ENCODE assay signal across 8 cellular contexts in the genomic region with DNA sequence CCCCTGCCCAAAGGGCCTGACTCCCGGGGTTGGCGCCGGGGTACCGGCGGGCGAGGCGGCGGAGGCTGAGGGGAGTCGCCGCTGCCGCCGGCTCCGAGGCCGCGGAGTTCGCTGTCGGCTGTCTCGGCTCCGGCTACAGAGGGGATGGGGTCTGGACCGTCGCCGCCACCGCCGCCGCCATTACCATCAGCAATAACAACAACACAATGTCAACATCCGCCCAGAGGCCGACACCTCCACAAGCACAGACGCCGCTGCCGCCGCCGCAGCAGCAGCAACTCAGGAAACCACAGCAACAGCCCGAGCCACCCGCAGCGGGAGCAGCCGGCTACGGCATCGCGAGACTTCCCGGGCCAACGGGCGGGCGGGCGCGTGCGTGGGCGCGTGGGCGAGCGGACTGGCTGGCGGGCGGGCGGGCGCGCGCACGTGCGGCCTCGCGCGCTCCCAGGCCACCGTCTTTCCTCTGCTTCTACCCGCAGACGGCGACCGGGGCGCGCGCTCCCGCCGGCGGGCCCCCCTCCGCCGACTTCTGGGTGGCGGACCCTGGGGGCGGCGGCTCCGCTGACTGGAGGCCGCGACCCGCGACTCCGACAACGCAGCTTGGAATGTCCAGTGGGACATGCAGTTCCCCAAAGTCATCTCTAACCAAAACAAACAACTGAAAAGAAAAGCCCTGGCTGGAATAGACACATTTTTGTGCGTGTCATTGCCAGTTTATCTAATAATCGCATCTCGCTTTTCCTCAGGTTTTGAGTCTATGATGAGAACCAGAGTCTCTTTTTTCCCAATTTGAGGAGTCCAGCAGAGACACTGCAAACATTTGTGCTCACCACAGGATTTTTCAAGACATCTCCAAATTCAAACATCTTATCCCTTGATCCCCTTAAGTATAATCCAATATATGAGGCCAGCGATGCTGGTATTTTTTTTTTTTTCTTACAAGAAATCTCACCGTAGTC. TPM values are rescaled to one million over a fixed set of nuclear protein-coding genes. Genes with fewer than 3 reads are reported as not detected.
DNase-seq lines count a peak whose midpoint lies in the region; ATAC-seq, FAIRE-seq and TF ChIP-seq lines count a peak whose summit lies in the region.

Gene CHIC2 (minus strand): TSS at position 289 of the 959 bp plus-strand sequence. CDS start 305 bp downstream, outside the sequence.

- POLR2A ChIA-PET in WTC11 (lab: Charles Lee) = no interaction called here

- H3K27ac ChIP-seq in small intestine (ENCODE audit: low read depth in 1 of 2, low read length in 1 of 2) = peak within 1 kb of the TSS; percentile 92 to 99

- no peaks in the 10 kb centered on the region for H3K36me3 Mint-ChIP-seq in WTC11

- no peaks in the 10 kb centered on the region for H3K9me3 Mint-ChIP-seq in WTC11

- H3K4me1 Mint-ChIP-seq in WTC11 = peaks cover 45% of the 10 kb centered on the region

- peak within 1 kb of the TSS; percentile 85 for H3K4me3 Mint-ChIP-seq in WTC11

- H3K36me3 ChIP-seq in bronchial epithelial cell (ENCODE audit: control insufficient read depth, insufficient read depth, low read length) (no peaks in the 10 kb centered on the region), small intestine (ENCODE audit: control insufficient read depth in 2 of 2, insufficient read depth in 2 of 2, low read length in 2 of 2) (no peaks in the 10 kb centered on the region)

- no peaks in the 10 kb centered on the region for H3K27me3 ChIP-seq in bronchial epithelial cell (ENCODE audit: control insufficient read depth, insufficient read depth, low read length)
- no peaks in the 10 kb centered on the region for H3K27me3 ChIP-seq in small intestine (ENCODE audit: control insufficient read depth in 2 of 2, insufficient read depth in 2 of 2, low read length in 2 of 2)

- WGBS in small intestine, 3 donors = 1% methylated on average over 67 to 89 of the region's 89 CpGs

- no peaks in the 10 kb centered on the region for H3K9me3 ChIP-seq in small intestine (ENCODE audit: control insufficient read depth, low read depth)

- H3K27me3 Mint-ChIP-seq in WTC11 (ENCODE audit: low read depth) = peaks cover 7% of the 10 kb centered on the region; the same call in 1 of the 2 replicates

- H3K4me3 ChIP-seq in bronchial epithelial cell (ENCODE audit: low read depth, low read length) = peak within 1 kb of the TSS; percentile 92
- H3K4me3 ChIP-seq in small intestine (ENCODE audit: low read depth in 1 of 2, low read length in 2 of 2) = peak within 1 kb of the TSS; percentile 88 to 96

- no peak for FAIRE-seq in bronchial epithelial cell (lab: Jason Lieb, UNC)
- FAIRE-seq in small intestine (lab: Jason Lieb, UNC) = no peak

- ATAC-seq in GM19023 (IDR thresholded peaks at IDR 0.05; ENCODE audit: unreplicated experiment) (peak; percentile 98), HG03196 (IDR thresholded peaks at IDR 0.05; ENCODE audit: unreplicated experiment) (peak; percentile 93), WTC11 (peak; percentile 91)

- H3K27ac Mint-ChIP-seq in WTC11 = peak within 1 kb of the TSS; percentile 83

- DNase-seq in AG08396 (ENCODE audit: low spot score) (peak; percentile 94), NCI-H345 (lab: John Stamatoyannopoulos, UW) (peak; percentile 88), WTC11 (ENCODE audit: low spot score) (peak; percentile 94), bronchial epithelial cell (ENCODE audit: low read depth) (peak; percentile 80), iPS-NIHi11 (ENCODE audit: low spot score) (peak; percentile 95), small intestine (peak; percentile 94)

- peaks cover 0 to 9% of the 10 kb centered on the region in 2 donors for H3K4me1 ChIP-seq in small intestine (ENCODE audit: control insufficient read depth in 2 of 2, insufficient read depth in 1 of 2, low read depth in 1 of 2, low read length in 1 of 2)

- CTCF ChIA-PET in WTC11 (lab: Charles Lee) = interaction anchor here (1.1 kb wide), 1 partner anchor 168 kb away, joined by 3 read pairs; no protein-coding TSS in a partner anchor

- no peak for TF ChIP-seq CTCF in WTC11 (IDR thresholded peaks at IDR 0.05)
- no peak for TF ChIP-seq CTCF in bronchial epithelial cell (IDR thresholded peaks at IDR 0.05; ENCODE audit: insufficient read depth, low read length, severe bottlenecking)

TF ChIP-seq in WTC11, 78 proteins besides CTCF, POLR2A, EP300 and RAD21 (continues in another document):
- TF ChIP-seq TEAD1 (CRISPR knock-in tag; IDR thresholded peaks at IDR 0.05) = peak; percentile 40; the same call in 1 of the 2 replicates
- TF ChIP-seq TP53 (CRISPR knock-in tag; IDR thresholded peaks at IDR 0.05) = no peak
- TF ChIP-seq, protein P1, sequence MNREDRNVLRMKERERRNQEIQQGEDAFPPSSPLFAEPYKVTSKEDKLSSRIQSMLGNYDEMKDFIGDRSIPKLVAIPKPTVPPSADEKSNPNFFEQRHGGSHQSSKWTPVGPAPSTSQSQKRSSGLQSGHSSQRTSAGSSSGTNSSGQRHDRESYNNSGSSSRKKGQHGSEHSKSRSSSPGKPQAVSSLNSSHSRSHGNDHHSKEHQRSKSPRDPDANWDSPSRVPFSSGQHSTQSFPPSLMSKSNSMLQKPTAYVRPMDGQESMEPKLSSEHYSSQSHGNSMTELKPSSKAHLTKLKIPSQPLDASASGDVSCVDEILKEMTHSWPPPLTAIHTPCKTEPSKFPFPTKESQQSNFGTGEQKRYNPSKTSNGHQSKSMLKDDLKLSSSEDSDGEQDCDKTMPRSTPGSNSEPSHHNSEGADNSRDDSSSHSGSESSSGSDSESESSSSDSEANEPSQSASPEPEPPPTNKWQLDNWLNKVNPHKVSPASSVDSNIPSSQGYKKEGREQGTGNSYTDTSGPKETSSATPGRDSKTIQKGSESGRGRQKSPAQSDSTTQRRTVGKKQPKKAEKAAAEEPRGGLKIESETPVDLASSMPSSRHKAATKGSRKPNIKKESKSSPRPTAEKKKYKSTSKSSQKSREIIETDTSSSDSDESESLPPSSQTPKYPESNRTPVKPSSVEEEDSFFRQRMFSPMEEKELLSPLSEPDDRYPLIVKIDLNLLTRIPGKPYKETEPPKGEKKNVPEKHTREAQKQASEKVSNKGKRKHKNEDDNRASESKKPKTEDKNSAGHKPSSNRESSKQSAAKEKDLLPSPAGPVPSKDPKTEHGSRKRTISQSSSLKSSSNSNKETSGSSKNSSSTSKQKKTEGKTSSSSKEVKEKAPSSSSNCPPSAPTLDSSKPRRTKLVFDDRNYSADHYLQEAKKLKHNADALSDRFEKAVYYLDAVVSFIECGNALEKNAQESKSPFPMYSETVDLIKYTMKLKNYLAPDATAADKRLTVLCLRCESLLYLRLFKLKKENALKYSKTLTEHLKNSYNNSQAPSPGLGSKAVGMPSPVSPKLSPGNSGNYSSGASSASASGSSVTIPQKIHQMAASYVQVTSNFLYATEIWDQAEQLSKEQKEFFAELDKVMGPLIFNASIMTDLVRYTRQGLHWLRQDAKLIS (CRISPR knock-in tag; IDR thresholded peaks at IDR 0.05; ENCODE audit: borderline replicate concordance) = no peak
- no peak for TF ChIP-seq ZNF219 (CRISPR knock-in tag; IDR thresholded peaks at IDR 0.05; ENCODE audit: borderline replicate concordance)
- TF ChIP-seq, protein P2, sequence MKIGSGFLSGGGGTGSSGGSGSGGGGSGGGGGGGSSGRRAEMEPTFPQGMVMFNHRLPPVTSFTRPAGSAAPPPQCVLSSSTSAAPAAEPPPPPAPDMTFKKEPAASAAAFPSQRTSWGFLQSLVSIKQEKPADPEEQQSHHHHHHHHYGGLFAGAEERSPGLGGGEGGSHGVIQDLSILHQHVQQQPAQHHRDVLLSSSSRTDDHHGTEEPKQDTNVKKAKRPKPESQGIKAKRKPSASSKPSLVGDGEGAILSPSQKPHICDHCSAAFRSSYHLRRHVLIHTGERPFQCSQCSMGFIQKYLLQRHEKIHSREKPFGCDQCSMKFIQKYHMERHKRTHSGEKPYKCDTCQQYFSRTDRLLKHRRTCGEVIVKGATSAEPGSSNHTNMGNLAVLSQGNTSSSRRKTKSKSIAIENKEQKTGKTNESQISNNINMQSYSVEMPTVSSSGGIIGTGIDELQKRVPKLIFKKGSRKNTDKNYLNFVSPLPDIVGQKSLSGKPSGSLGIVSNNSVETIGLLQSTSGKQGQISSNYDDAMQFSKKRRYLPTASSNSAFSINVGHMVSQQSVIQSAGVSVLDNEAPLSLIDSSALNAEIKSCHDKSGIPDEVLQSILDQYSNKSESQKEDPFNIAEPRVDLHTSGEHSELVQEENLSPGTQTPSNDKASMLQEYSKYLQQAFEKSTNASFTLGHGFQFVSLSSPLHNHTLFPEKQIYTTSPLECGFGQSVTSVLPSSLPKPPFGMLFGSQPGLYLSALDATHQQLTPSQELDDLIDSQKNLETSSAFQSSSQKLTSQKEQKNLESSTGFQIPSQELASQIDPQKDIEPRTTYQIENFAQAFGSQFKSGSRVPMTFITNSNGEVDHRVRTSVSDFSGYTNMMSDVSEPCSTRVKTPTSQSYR (CRISPR knock-in tag; IDR thresholded peaks at IDR 0.05) = no peak
- no peak for TF ChIP-seq ZNF671 (CRISPR knock-in tag; IDR thresholded peaks at IDR 0.05)
- TF ChIP-seq CBFB (CRISPR knock-in tag; IDR thresholded peaks at IDR 0.05; ENCODE audit: low read depth) = no peak
- TF ChIP-seq ZNF423 (CRISPR knock-in tag; IDR thresholded peaks at IDR 0.05) = no peak
- TF ChIP-seq, protein P3, sequence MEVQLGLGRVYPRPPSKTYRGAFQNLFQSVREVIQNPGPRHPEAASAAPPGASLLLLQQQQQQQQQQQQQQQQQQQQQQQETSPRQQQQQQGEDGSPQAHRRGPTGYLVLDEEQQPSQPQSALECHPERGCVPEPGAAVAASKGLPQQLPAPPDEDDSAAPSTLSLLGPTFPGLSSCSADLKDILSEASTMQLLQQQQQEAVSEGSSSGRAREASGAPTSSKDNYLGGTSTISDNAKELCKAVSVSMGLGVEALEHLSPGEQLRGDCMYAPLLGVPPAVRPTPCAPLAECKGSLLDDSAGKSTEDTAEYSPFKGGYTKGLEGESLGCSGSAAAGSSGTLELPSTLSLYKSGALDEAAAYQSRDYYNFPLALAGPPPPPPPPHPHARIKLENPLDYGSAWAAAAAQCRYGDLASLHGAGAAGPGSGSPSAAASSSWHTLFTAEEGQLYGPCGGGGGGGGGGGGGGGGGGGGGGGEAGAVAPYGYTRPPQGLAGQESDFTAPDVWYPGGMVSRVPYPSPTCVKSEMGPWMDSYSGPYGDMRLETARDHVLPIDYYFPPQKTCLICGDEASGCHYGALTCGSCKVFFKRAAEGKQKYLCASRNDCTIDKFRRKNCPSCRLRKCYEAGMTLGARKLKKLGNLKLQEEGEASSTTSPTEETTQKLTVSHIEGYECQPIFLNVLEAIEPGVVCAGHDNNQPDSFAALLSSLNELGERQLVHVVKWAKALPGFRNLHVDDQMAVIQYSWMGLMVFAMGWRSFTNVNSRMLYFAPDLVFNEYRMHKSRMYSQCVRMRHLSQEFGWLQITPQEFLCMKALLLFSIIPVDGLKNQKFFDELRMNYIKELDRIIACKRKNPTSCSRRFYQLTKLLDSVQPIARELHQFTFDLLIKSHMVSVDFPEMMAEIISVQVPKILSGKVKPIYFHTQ (CRISPR knock-in tag; IDR thresholded peaks at IDR 0.05) = no peak
- TF ChIP-seq MYBL2 (CRISPR knock-in tag; IDR thresholded peaks at IDR 0.05) = no peak; the same call in 1 of the 2 replicates
- TF ChIP-seq NFATC4 (CRISPR knock-in tag; IDR thresholded peaks at IDR 0.05) = no peak
- no peak for TF ChIP-seq ZNF416 (CRISPR knock-in tag; IDR thresholded peaks at IDR 0.05)

RNA-seq across cellular contexts. Expression of gene CHIC2, which starts in this region (rescaled TPM):
- total RNA-seq in WTC11 (2021) (6.9 to 11.0 TPM (median 8.4 TPM) in 3 replicates), bronchial epithelial cell (36.1 and 42.2 TPM in 2 replicates)
- 10 to 100 TPM; 12.5 to 20.7 (median 18.9) TPM for polyA plus RNA-seq in small intestine

Comparison
In these comparisons a context has a peak if more than half of its experiments do, and no peak if none do; other contexts are left out.
1. Peak in every context shown above with its lines: DNase-seq, ATAC-seq, H3K4me3 ChIP-seq and H3K27ac ChIP-seq.